Comparison of ENCODE assay signal across 8 cellular contexts in genomic region chr2:127701651-127702394, GRCh38. TPM values are rescaled to one million over a fixed set of nuclear protein-coding genes. Genes with fewer than 3 reads are reported as not detected.
DNase-seq lines count a peak whose midpoint lies in the region; ATAC-seq and TF ChIP-seq lines count a peak whose summit lies in the region.

No MANE protein-coding gene starts in this region.

- peaks cover 11 to 37% (median 31%) of the 10 kb centered on the region in 11 experiments; a peak in 18 of 22 replicates for H4K20me1 ChIP-seq in BLaER1 treated with 17β-estradiol and CSF1 and Interleukin-3, amounts not matched to agents 10 nM and 100 nM

- peak overlapping the region; percentile 94 to 99 (median 99) for H3K27ac ChIP-seq in BLaER1 treated with 17β-estradiol and CSF1 and Interleukin-3, amounts not matched to agents 10 nM and 100 nM
- peak overlapping the region; percentile 94 for H3K27ac ChIP-seq in duodenal mucosa (ENCODE audit: low read depth, low read length)
- peak overlapping the region; percentile 94 to 99 for H3K27ac ChIP-seq in lung (ENCODE audit: low read depth in 1 of 2, low read length in 1 of 2)

- 1% methylated on average over 58 to 108 of the region's 108 CpGs for WGBS in lung, 2 donors

- H3K9me3 ChIP-seq in BLaER1 treated with 17β-estradiol and CSF1 and Interleukin-3, amounts not matched to agents 10 nM and 100 nM (replicated peaks in 1 of 11) = no peaks in the 10 kb centered on the region
- no peaks in the 10 kb centered on the region for H3K9me3 ChIP-seq in duodenal mucosa (ENCODE audit: control insufficient read depth in 1 of 2, low read length in 2 of 2)
- H3K9me3 ChIP-seq in lung (ENCODE audit: control insufficient read depth in 2 of 2, insufficient read depth in 1 of 2, low read length in 1 of 2) = no peaks in the 10 kb centered on the region

- ATAC-seq in HG03432 (IDR thresholded peaks at IDR 0.05; ENCODE audit: unreplicated experiment) (peak; percentile 49), lung (ENCODE audit: insufficient read depth, low FRiP score) (peak; percentile 56)

- no peaks in the 10 kb centered on the region for H3K27me3 ChIP-seq in BLaER1 treated with 17β-estradiol and CSF1 and Interleukin-3, amounts not matched to agents 10 nM and 100 nM
- H3K27me3 ChIP-seq in duodenal mucosa (ENCODE audit: control insufficient read depth in 1 of 2, insufficient read depth in 2 of 2, low read length in 2 of 2) (no peaks in the 10 kb centered on the region), lung (ENCODE audit: control insufficient read depth, insufficient read depth) (no peaks in the 10 kb centered on the region)

- peak overlapping the region; percentile 68 to 89 (median 80) for H3K4me3 ChIP-seq in BLaER1 treated with 17β-estradiol and CSF1 and Interleukin-3, amounts not matched to agents 10 nM and 100 nM
- H3K4me3 ChIP-seq in duodenal mucosa (ENCODE audit: low read depth in 1 of 2, low read length in 2 of 2) (peak overlapping the region; percentile 90 to 92), lung (peak overlapping the region; percentile 89)

- DNase-seq in GM19238 (ENCODE audit: insufficient read length, low spot score) (peak; percentile 73), NCI-H526 treated with DMSO at 0.1 percent for 48 hours (lab: John Stamatoyannopoulos, UW) (peak; percentile 72), lung (ENCODE audit: low spot score) (peak; percentile 80)
- DNase-seq in activated CD4-positive, alpha-beta T cell treated with anti-CD3 and anti-CD28 coated beads, Interleukin-2, amount 50 U/mL, for 48 hours = peak; percentile 71 to 77
- DNase-seq in stimulated activated CD4-positive, alpha-beta T cell treated with anti-CD3 and anti-CD28 coated beads, TNF-alpha, amount 100 ng/mL, for 4 hours (ENCODE audit: low read depth in 3 of 3) = peak; percentile 63 to 68 (median 64)

- H3K4me2 ChIP-seq in BLaER1 treated with 17β-estradiol and CSF1 and Interleukin-3, amounts not matched to agents 10 nM and 100 nM = peak overlapping the region; percentile 76 to 97 (median 89)

- no peak for TF ChIP-seq CTCF in lung (IDR thresholded peaks at IDR 0.05; ENCODE audit: control extremely low read depth, extremely low read depth)

- peak overlapping the region; percentile 92 to 99 (median 98) for H3K9ac ChIP-seq in BLaER1 treated with 17β-estradiol and CSF1 and Interleukin-3, amounts not matched to agents 10 nM and 100 nM
- H3K9ac ChIP-seq in duodenal mucosa (ENCODE audit: low read depth in 1 of 2, low read length in 2 of 2) = peak overlapping the region; percentile 81 to 84

- H3K36me3 ChIP-seq in BLaER1 treated with 17β-estradiol and CSF1 and Interleukin-3, amounts not matched to agents 10 nM and 100 nM = peaks cover 14 to 42% (median 34%) of the 10 kb centered on the region in 11 experiments
- peaks cover 0 to 20% of the 10 kb centered on the region in 2 donors for H3K36me3 ChIP-seq in duodenal mucosa (ENCODE audit: control insufficient read depth in 1 of 2, insufficient read depth in 2 of 2, low read length in 2 of 2)
- H3K36me3 ChIP-seq in lung (ENCODE audit: control insufficient read depth in 2 of 2, insufficient read depth in 2 of 2, low read length in 2 of 2) = peaks cover 0 to 8% of the 10 kb centered on the region in 2 donors

- H3K4me1 ChIP-seq in BLaER1 treated with 17β-estradiol and CSF1 and Interleukin-3, amounts not matched to agents 10 nM and 100 nM = peaks cover 34 to 51% (median 40%) of the 10 kb centered on the region in 10 experiments
- H3K4me1 ChIP-seq in duodenal mucosa (ENCODE audit: control insufficient read depth in 1 of 2, insufficient read depth in 2 of 2, low read length in 2 of 2) (peaks cover 23 to 25% of the 10 kb centered on the region in 2 donors), lung (ENCODE audit: control insufficient read depth in 2 of 2, insufficient read depth in 2 of 2, low read length in 2 of 2) (peaks cover 8 to 15% of the 10 kb centered on the region in 2 donors)

RNA-seq across cellular contexts. Expression of gene SFT2D3, which starts 0.5 kb away (rescaled TPM):
- 10 to 100 TPM in 1 of 2 donors, 1 to 10 TPM in 1; 7.1 to 11.0 TPM for total RNA-seq in lung
- 1 to 10 TPM; 5.0 to 9.9 TPM for polyA plus RNA-seq in lung

RNA-seq across cellular contexts. Expression of gene LIMS2, which starts 26.5 kb away (rescaled TPM):
- 100 to 1,000 TPM in 1 of 2 donors, 10 to 100 TPM in 1; 22.2 to 111 TPM for total RNA-seq in lung
- polyA plus RNA-seq in lung = 100 to 1,000 TPM in 1 of 2 donors, 10 to 100 TPM in 1; 49.6 to 138 TPM

RNA-seq across cellular contexts. Expression of gene GPR17, which starts 55.9 kb away (rescaled TPM):
- under 1 TPM in 1 of 2 donors, not detected in 1; 0.40 TPM for total RNA-seq in lung
- polyA plus RNA-seq in lung = 1 to 10 TPM in 1 of 2 donors, under 1 TPM in 1; 0.30 to 1.4 TPM

Comparison
In these comparisons a context has a peak if more than half of its experiments do, and no peak if none do; other contexts are left out.
1. Peak in every context shown above with its lines: DNase-seq, ATAC-seq, H3K4me3 ChIP-seq and H3K27ac ChIP-seq.